ENCODE assay signal across 10 cellular contexts in genomic region chr12:14936224-14936861, GRCh38. TPM values are rescaled to one million over a fixed set of nuclear protein-coding genes. Genes with fewer than 3 reads are reported as not detected.
DNase-seq lines count a peak whose midpoint lies in the region; ATAC-seq, FAIRE-seq and TF ChIP-seq lines count a peak whose summit lies in the region.
"Had no signal": no experiment of that assay in that cellular context is flagged by ENCODE, and none has a peak within 500 bp of the region (broad histone marks: within the 10 kb centered on the region; RNA-seq: fewer than 3 reads in every experiment).

No MANE protein-coding gene starts in this region.

- no peaks in the 10 kb centered on the region for H3K9me2 ChIP-seq in GM23248 (ENCODE audit: insufficient read depth)

- no peaks in the 10 kb centered on the region for H3K27me3 Mint-ChIP-seq in CD4-positive, CD25-positive, alpha-beta regulatory T cell
- no peaks in the 10 kb centered on the region for H3K27me3 Mint-ChIP-seq in stimulated activated naive B cell treated with anti-CD40 and anti-IgM and Interleukin-4, amounts not matched to agents 10 μg/mL and 1 μg/mL and 100 μg/mL, for 72 hours

- no peaks in the 10 kb centered on the region for H3K9me1 ChIP-seq in keratinocyte (ENCODE audit: control insufficient read depth, extremely low read depth, insufficient read depth, low read length)

- no peak overlapping the region for H3K27ac ChIP-seq in CD4-positive, CD25-positive, alpha-beta regulatory T cell (ENCODE audit: insufficient read depth, low read length, poor library complexity, severe bottlenecking)
- H3K27ac ChIP-seq in GM23248 (no peak overlapping the region), keratinocyte (ENCODE audit: control insufficient read depth, insufficient read depth, low read length) (no peak overlapping the region), stomach (no peak overlapping the region)
- H3K27ac ChIP-seq: coronary artery had no signal

- H3K9me3 ChIP-seq in CD4-positive, CD25-positive, alpha-beta regulatory T cell (ENCODE audit: control insufficient read depth in 2 of 2, low read length in 2 of 2), result no peaks in the 10 kb centered on the region
- H3K9me3 ChIP-seq in GM23248 (ENCODE audit: low read depth), result no peaks in the 10 kb centered on the region
- H3K9me3 ChIP-seq in keratinocyte (ENCODE audit: control insufficient read depth, low read depth, low read length), result no peaks in the 10 kb centered on the region
- no peaks in the 10 kb centered on the region for H3K9me3 ChIP-seq in stomach

- H3K79me2 ChIP-seq in GM23248 (ENCODE audit: insufficient read depth), result no peaks in the 10 kb centered on the region
- no peaks in the 10 kb centered on the region for H3K79me2 ChIP-seq in keratinocyte (ENCODE audit: control insufficient read depth, insufficient read depth, low read length)

- intact Hi-C loops in stomach (cut with DNase I; ENCODE audit: low total_unique reads), result no loop called here

- peak; percentile 29 for FAIRE-seq in keratinocyte (lab: Jason Lieb, UNC)

- peaks cover 70% of the 10 kb centered on the region for H3K36me3 Mint-ChIP-seq in CD4-positive, CD25-positive, alpha-beta regulatory T cell
- peaks cover 42 to 59% of the 10 kb centered on the region in 2 donors for H3K36me3 Mint-ChIP-seq in stimulated activated naive B cell treated with anti-CD40 and anti-IgM and Interleukin-4, amounts not matched to agents 10 μg/mL and 1 μg/mL and 100 μg/mL, for 72 hours

- no peak overlapping the region for H3K4me3 ChIP-seq in CD4-positive, CD25-positive, alpha-beta regulatory T cell (ENCODE audit: low read depth, low read length)
- no peak overlapping the region for H3K4me3 ChIP-seq in GM23248
- H3K4me3 ChIP-seq in WI38 (ENCODE audit: low read depth, low read length), result no peak overlapping the region
- H3K4me3 ChIP-seq in keratinocyte (ENCODE audit: control insufficient read depth in 2 of 3, extremely low read depth in 1 of 3, insufficient read depth in 2 of 3, low read depth in 1 of 3, low read length in 3 of 3), result no peak overlapping the region
- H3K4me3 ChIP-seq in stomach, result no peak overlapping the region
- H3K4me3 ChIP-seq: coronary artery had no signal

- H3K27ac Mint-ChIP-seq in CD4-positive, CD25-positive, alpha-beta regulatory T cell, result peak overlapping the region; percentile 47 to 93 (median 78)
- H3K27ac Mint-ChIP-seq in stimulated activated naive B cell treated with anti-CD40 and anti-IgM and Interleukin-4, amounts not matched to agents 10 μg/mL and 1 μg/mL and 100 μg/mL, for 72 hours, result no peak overlapping the region

- in situ Hi-C loops in GM23248 (cut with MboI), result no loop called here

- peak in 1 of 2 donors; percentile 40 for ATAC-seq in CD4-positive, CD25-positive, alpha-beta regulatory T cell (ENCODE audit: low read depth in 2 of 2)
- no peak for ATAC-seq in stimulated activated naive B cell treated with anti-CD40 and anti-IgM and Interleukin-4, amounts not matched to agents 10 μg/mL and 1 μg/mL and 100 μg/mL, for 72 hours (replicated peaks)

- no peaks in the 10 kb centered on the region for H3K27me3 ChIP-seq in CD4-positive, CD25-positive, alpha-beta regulatory T cell (ENCODE audit: control insufficient read depth, insufficient read depth, low read length)
- H3K27me3 ChIP-seq in GM23248 (replicated peaks; ENCODE audit: insufficient read depth), result no peaks in the 10 kb centered on the region
- no peaks in the 10 kb centered on the region for H3K27me3 ChIP-seq in keratinocyte (ENCODE audit: control insufficient read depth, extremely low read depth, insufficient read depth, low read length)
- no peaks in the 10 kb centered on the region for H3K27me3 ChIP-seq in stomach

- peak overlapping the region in 1 of 4 donors; percentile 10 for H3K4me3 Mint-ChIP-seq in CD4-positive, CD25-positive, alpha-beta regulatory T cell
- no peak overlapping the region for H3K4me3 Mint-ChIP-seq in stimulated activated naive B cell treated with anti-CD40 and anti-IgM and Interleukin-4, amounts not matched to agents 10 μg/mL and 1 μg/mL and 100 μg/mL, for 72 hours

- dilution Hi-C loops in keratinocyte (cut with MboI; ENCODE audit: extremely low pct_ligation_motif_present, low sequenced_read_pairs), result no loop called here

- TF ChIP-seq EP300 in stomach (IDR thresholded peaks at IDR 0.05), result no peak

- H3K9me3 Mint-ChIP-seq in CD4-positive, CD25-positive, alpha-beta regulatory T cell, result peaks cover 0 to 2% (median 0%) of the 10 kb centered on the region in 7 donors
- H3K9me3 Mint-ChIP-seq in stimulated activated naive B cell treated with anti-CD40 and anti-IgM and Interleukin-4, amounts not matched to agents 10 μg/mL and 1 μg/mL and 100 μg/mL, for 72 hours, result peaks cover 0 to 4% of the 10 kb centered on the region in 2 donors

- H3K36me3 ChIP-seq in CD4-positive, CD25-positive, alpha-beta regulatory T cell (ENCODE audit: control insufficient read depth, insufficient read depth, low read length), result peaks cover 72% of the 10 kb centered on the region
- H3K36me3 ChIP-seq in GM23248 (ENCODE audit: low read depth) (no peaks in the 10 kb centered on the region), keratinocyte (ENCODE audit: control insufficient read depth in 2 of 2, extremely low read depth in 1 of 2, insufficient read depth in 2 of 2, low read length in 2 of 2) (no peaks in the 10 kb centered on the region), stomach (peaks cover 0 to 2% (median 0%) of the 10 kb centered on the region in 4 donors)

- H4K20me1 ChIP-seq in GM23248 (ENCODE audit: insufficient read depth) (no peaks in the 10 kb centered on the region), keratinocyte (ENCODE audit: control insufficient read depth, extremely low read depth, insufficient read depth, low read length) (no peaks in the 10 kb centered on the region)

- H3K4me1 Mint-ChIP-seq in CD4-positive, CD25-positive, alpha-beta regulatory T cell, result peaks cover 13 to 61% (median 51%) of the 10 kb centered on the region in 4 donors
- H3K4me1 Mint-ChIP-seq in stimulated activated naive B cell treated with anti-CD40 and anti-IgM and Interleukin-4, amounts not matched to agents 10 μg/mL and 1 μg/mL and 100 μg/mL, for 72 hours, result peaks cover 15 to 40% of the 10 kb centered on the region in 2 donors

- no peak for TF ChIP-seq POLR2A in stomach (IDR thresholded peaks at IDR 0.05)

- peaks cover 30% of the 10 kb centered on the region for H3K4me1 ChIP-seq in CD4-positive, CD25-positive, alpha-beta regulatory T cell (ENCODE audit: control insufficient read depth, insufficient read depth, low read length, poor library complexity, severe bottlenecking)
- no peaks in the 10 kb centered on the region for H3K4me1 ChIP-seq in GM23248 (ENCODE audit: insufficient read depth)
- H3K4me1 ChIP-seq in keratinocyte (ENCODE audit: control insufficient read depth, extremely low read depth, insufficient read depth, low read length), result peaks cover 7% of the 10 kb centered on the region
- H3K4me1 ChIP-seq in stomach, result peaks cover 0 to 16% (median 8%) of the 10 kb centered on the region in 4 donors

- H2AFZ ChIP-seq in GM23248, result no peak overlapping the region
- H2AFZ ChIP-seq in keratinocyte (ENCODE audit: control insufficient read depth, low read length), result peak overlapping the region; percentile 14

- H3K4me2 ChIP-seq in GM23248 (ENCODE audit: unreplicated experiment) (no peak overlapping the region), keratinocyte (ENCODE audit: control insufficient read depth, extremely low read depth, insufficient read depth, low read depth, low read length) (peak overlapping the region; percentile 9)

- WGBS in GM23248 (ENCODE audit: low coverage in 1 of 2, low lambda C conversion rate in 2 of 2, missing lambda C conversion rate in 2 of 2), 2 experiments, result 74 to 78% methylated on average over 6 of the region's 6 CpGs
- WGBS in stomach, 5 donors, result 85 to 94% (median 92%) methylated on average over 6 of the region's 6 CpGs

- H3F3A ChIP-seq in GM23248 (ENCODE audit: insufficient read depth), result no peaks in the 10 kb centered on the region

- peak; percentile 15; the same call in 1 of the 2 replicates for TF ChIP-seq CTCF in WI38 (IDR thresholded peaks at IDR 0.05; ENCODE audit: low read depth, low read length)
- peak; percentile 54 to 74 (median 65) for TF ChIP-seq CTCF in keratinocyte (optimal IDR thresholded peaks at IDR 0.05 in 1 of 3, IDR thresholded peaks at IDR 0.05 in 1 of 3, conservative IDR thresholded peaks at IDR 0.05 in 1 of 3; ENCODE audit: extremely low read depth in 1 of 3, insufficient read depth in 2 of 3, low read length in 3 of 3)
- TF ChIP-seq CTCF in stomach (IDR thresholded peaks at IDR 0.05), result no peak

- DNase-seq in CD4-positive, CD25-positive, alpha-beta regulatory T cell, result peak in 1 of 3 donors; percentile 40
- DNase-seq in GM23248 (peak; percentile 11), keratinocyte (ENCODE audit: low read depth, low spot score) (no peak), stomach (no peak), KG1 (lab: John Stamatoyannopoulos, UW) (no peak)
- no peak for DNase-seq in stimulated activated naive B cell treated with anti-CD40 and anti-IgM and Interleukin-4, amounts not matched to agents 10 μg/mL and 1 μg/mL and 100 μg/mL, for 72 hours
- no peak for DNase-seq in activated CD4-positive, alpha-beta T cell treated with anti-CD3 and anti-CD28 coated beads, Interleukin-2, amount 50 U/mL, for 1 hour
- DNase-seq: posterior cingulate gyrus had no signal

- H3K9ac ChIP-seq in GM23248, result no peak overlapping the region
- no peak overlapping the region for H3K9ac ChIP-seq in keratinocyte (ENCODE audit: control insufficient read depth, extremely low read depth, insufficient read depth, low read length)

RNA-seq across cellular contexts. Expression of gene ERP27, which starts 2.0 kb away (rescaled TPM):
- 25.4 TPM for total RNA-seq in CD4-positive, CD25-positive, alpha-beta regulatory T cell
- polyA plus RNA-seq in CD4-positive, CD25-positive, alpha-beta regulatory T cell, result 1 to 10 TPM; 5.3 to 8.0 (median 6.2) TPM
- total RNA-seq in GM23248 (2014; rRNA removed; shearing (Covaris generic)), result not detected in 2 replicates
- polyA plus RNA-seq in GM23248 (2016; fragmentation: Nextera tagmentation; extraction: Ambion mirVana) (not detected in 2 replicates), keratinocyte (0.06 to 0.18 TPM (median 0.17 TPM) in 3 replicates), stomach (1 to 10 TPM; 1.1 to 3.5 (median 1.5) TPM)
- 0.60 TPM for polyA plus RNA-seq in keratinocyte (2011; ENCODE audit: low read depth)
- polyA plus RNA-seq in keratinocyte (2011; cell fraction: cytosol; rRNA removed), result 0.10 and 0.19 TPM in 2 replicates
- 0.15 and 0.23 TPM in 2 replicates for polyA plus RNA-seq in keratinocyte (2011; cell fraction: nucleus; rRNA removed)
- polyA plus RNA-seq in keratinocyte (2012; ENCODE audit: low replicate concordance), result 0.05 and 0.93 TPM in 2 replicates
- 0.10 to 0.33 TPM in 2 of 3 replicates, not detected in the other for polyA minus RNA-seq in keratinocyte
- polyA minus RNA-seq in keratinocyte (2011; cell fraction: cytosol; rRNA and poly(A)+ RNA removed), result not detected
- 0.47 TPM in 1 of 2 replicates, not detected in the other for polyA minus RNA-seq in keratinocyte (2011; cell fraction: nucleus; rRNA and poly(A)+ RNA removed)
- total RNA-seq in stomach, result 10 to 100 TPM in 1 of 5 donors, 1 to 10 TPM in 3, not detected in 1; 1.1 to 12.3 (median 1.3) TPM

RNA-seq across cellular contexts. Expression of gene ARHGDIB, which starts 25.1 kb away (rescaled TPM):
- 1,263 TPM for total RNA-seq in CD4-positive, CD25-positive, alpha-beta regulatory T cell
- 1,000 to 10,000 TPM; 3,550 to 4,641 (median 3,982) TPM for polyA plus RNA-seq in CD4-positive, CD25-positive, alpha-beta regulatory T cell
- total RNA-seq in GM23248 (2014; rRNA removed; shearing (Covaris generic)), result 8.3 and 8.5 TPM in 2 replicates
- 10.4 and 13.4 TPM in 2 replicates for polyA plus RNA-seq in GM23248 (2016; fragmentation: Nextera tagmentation; extraction: Ambion mirVana)
- 78.5 to 190 TPM (median 164 TPM) in 3 replicates for polyA plus RNA-seq in keratinocyte
- polyA plus RNA-seq in keratinocyte (2011; ENCODE audit: low read depth), result 12.4 TPM
- 127 and 160 TPM in 2 replicates for polyA plus RNA-seq in keratinocyte (2011; cell fraction: cytosol; rRNA removed)
- 67.0 and 69.6 TPM in 2 replicates for polyA plus RNA-seq in keratinocyte (2011; cell fraction: nucleus; rRNA removed)
- polyA plus RNA-seq in keratinocyte (2012; ENCODE audit: low replicate concordance), result 26.7 and 109 TPM in 2 replicates
- polyA minus RNA-seq in keratinocyte, result 113 to 158 TPM (median 147 TPM) in 3 replicates
- 42.0 TPM for polyA minus RNA-seq in keratinocyte (2011; cell fraction: cytosol; rRNA and poly(A)+ RNA removed)
- 13.4 and 19.9 TPM in 2 replicates for polyA minus RNA-seq in keratinocyte (2011; cell fraction: nucleus; rRNA and poly(A)+ RNA removed)
- 10 to 100 TPM; 13.4 to 74.2 (median 47.0) TPM for total RNA-seq in stomach
- 100 to 1,000 TPM in 1 of 3 donors, 10 to 100 TPM in 2; 82.2 to 127 (median 95.2) TPM for polyA plus RNA-seq in stomach

RNA-seq across cellular contexts. Expression of gene PDE6H, which starts 36.5 kb away (rescaled TPM):
- not detected for total RNA-seq in CD4-positive, CD25-positive, alpha-beta regulatory T cell
- not detected for polyA plus RNA-seq in CD4-positive, CD25-positive, alpha-beta regulatory T cell
- total RNA-seq in GM23248 (2014; rRNA removed; shearing (Covaris generic)), result not detected in 2 replicates
- not detected in 2 replicates for polyA plus RNA-seq in GM23248 (2016; fragmentation: Nextera tagmentation; extraction: Ambion mirVana)
- polyA plus RNA-seq in keratinocyte, result not detected in 3 replicates
- polyA plus RNA-seq in keratinocyte (2011; ENCODE audit: low read depth), result not detected
- polyA plus RNA-seq in keratinocyte (2011; cell fraction: cytosol; rRNA removed), result not detected in 2 replicates
- polyA plus RNA-seq in keratinocyte (2011; cell fraction: nucleus; rRNA removed), result not detected in 2 replicates
- polyA plus RNA-seq in keratinocyte (2012; ENCODE audit: low replicate concordance), result not detected in 2 replicates
- polyA minus RNA-seq in keratinocyte, result not detected in 3 replicates
- polyA minus RNA-seq in keratinocyte (2011; cell fraction: cytosol; rRNA and poly(A)+ RNA removed), result not detected
- polyA minus RNA-seq in keratinocyte (2011; cell fraction: nucleus; rRNA and poly(A)+ RNA removed), result not detected in 2 replicates
- total RNA-seq in stomach, result not detected
- polyA plus RNA-seq in stomach, result not detected

RNA-seq across cellular contexts. Expression of gene MGP, which starts 50.7 kb away (rescaled TPM):
- 2.6 TPM for total RNA-seq in CD4-positive, CD25-positive, alpha-beta regulatory T cell
- under 1 TPM in 2 of 4 donors, not detected in 2; 0.59 to 0.64 TPM for polyA plus RNA-seq in CD4-positive, CD25-positive, alpha-beta regulatory T cell
- total RNA-seq in GM23248 (2014; rRNA removed; shearing (Covaris generic)), result 0.86 TPM in 1 of 2 replicates, not detected in the other
- polyA plus RNA-seq in GM23248 (2016; fragmentation: Nextera tagmentation; extraction: Ambion mirVana), result 1.3 and 2.5 TPM in 2 replicates
- polyA plus RNA-seq in keratinocyte, result 0.24 to 0.33 TPM (median 0.31 TPM) in 3 replicates
- 0.62 TPM for polyA plus RNA-seq in keratinocyte (2011; ENCODE audit: low read depth)
- 0.39 and 0.72 TPM in 2 replicates for polyA plus RNA-seq in keratinocyte (2011; cell fraction: cytosol; rRNA removed)
- polyA plus RNA-seq in keratinocyte (2011; cell fraction: nucleus; rRNA removed), result 0.42 and 0.72 TPM in 2 replicates
- 0.23 and 0.50 TPM in 2 replicates for polyA plus RNA-seq in keratinocyte (2012; ENCODE audit: low replicate concordance)
- not detected in 3 replicates for polyA minus RNA-seq in keratinocyte
- not detected for polyA minus RNA-seq in keratinocyte (2011; cell fraction: cytosol; rRNA and poly(A)+ RNA removed)
- not detected in 2 replicates for polyA minus RNA-seq in keratinocyte (2011; cell fraction: nucleus; rRNA and poly(A)+ RNA removed)
- total RNA-seq in stomach, result 100 to 1,000 TPM in 4 of 5 donors, 10 to 100 TPM in 1; 67.7 to 362 (median 187) TPM
- polyA plus RNA-seq in stomach, result 10 to 100 TPM; 52.4 to 83.5 (median 66.7) TPM

Comparison
In these comparisons a context has a peak if more than half of its experiments do, and no peak if none do; other contexts are left out.
1. CTCF ChIP-seq: peak in WI38 (single experiment) and keratinocyte (3 of 3); none in stomach (0 of 7).
2. RNA of gene ARHGDIB, which starts 25.1 kb away (polyA plus RNA-seq): 3,550 to 4,641 TPM in CD4-positive, CD25-positive, alpha-beta regulatory T cell; 12.4 to 190 TPM in keratinocyte, 82.2 to 127 TPM in stomach and 10.4 to 13.4 TPM in GM23248; every median in the first group is over 10 times any median in the second.